In genomic region chr4:89829470-89830138, GRCh38 we compare ENCODE assay signal across 8 cellular contexts. TPM values are rescaled to one million over a fixed set of nuclear protein-coding genes. Genes with fewer than 3 reads are reported as not detected.
DNase-seq lines count a peak whose midpoint lies in the region; ATAC-seq and TF ChIP-seq lines count a peak whose summit lies in the region.

No MANE protein-coding gene starts in this region.

- intact Hi-C loops in CD4-positive, alpha-beta memory T cell (cut with micrococcal nuclease), result no loop called here
- intact Hi-C loops in activated T-helper 2 cell treated with anti-CD3 and anti-CD28 coated beads, Interferon-gamma antibody, Interleukin-2, Interleukin-4, amounts not matched to agents 10 μg/mL and 5 μg/mL and 100 μg/mL, durations not matched to agents 14 hours and 24 hours and 36 hours (cut with micrococcal nuclease), result loop anchor here (10.0 kb wide), 2 partner anchors 355 to 535 kb away; no protein-coding TSS in a partner anchor
- intact Hi-C loops in esophagus squamous epithelium (cut with DNase I) (no loop called here), prostate gland (cut with DNase I) (no loop called here)

- no peaks in the 10 kb centered on the region for H3K9me3 Mint-ChIP-seq in CD4-positive, alpha-beta memory T cell
- H3K9me3 Mint-ChIP-seq in activated T-helper 2 cell treated with anti-CD3 and anti-CD28 coated beads, Interferon-gamma antibody, Interleukin-2, Interleukin-4, amounts not matched to agents 10 μg/mL and 5 μg/mL and 100 μg/mL, durations not matched to agents 14 hours and 24 hours and 36 hours, result no peaks in the 10 kb centered on the region

- peaks cover 0 to 5% of the 10 kb centered on the region in 2 donors for H3K27me3 Mint-ChIP-seq in CD4-positive, alpha-beta memory T cell
- peaks cover 15% of the 10 kb centered on the region for H3K27me3 Mint-ChIP-seq in activated T-helper 2 cell treated with anti-CD3 and anti-CD28 coated beads, Interferon-gamma antibody, Interleukin-2, Interleukin-4, amounts not matched to agents 10 μg/mL and 5 μg/mL and 100 μg/mL, durations not matched to agents 14 hours and 24 hours and 36 hours (ENCODE audit: low read depth)

- no peaks in the 10 kb centered on the region for H3K36me3 ChIP-seq in CD4-positive, alpha-beta memory T cell (ENCODE audit: insufficient read depth, low read length)
- H3K36me3 ChIP-seq in lung (ENCODE audit: control insufficient read depth in 2 of 2, insufficient read depth in 2 of 2, low read length in 2 of 2), result no peaks in the 10 kb centered on the region
- no peaks in the 10 kb centered on the region for H3K36me3 ChIP-seq in esophagus squamous epithelium
- H3K36me3 ChIP-seq in prostate gland, result no peaks in the 10 kb centered on the region

- ATAC-seq in GM19395 (IDR thresholded peaks at IDR 0.05; ENCODE audit: unreplicated experiment) (peak; percentile 97), HG03378 (IDR thresholded peaks at IDR 0.05; ENCODE audit: unreplicated experiment) (peak; percentile 92), lung (ENCODE audit: insufficient read depth, low FRiP score) (peak; percentile 47)

- H3K36me3 Mint-ChIP-seq in CD4-positive, alpha-beta memory T cell, result no peaks in the 10 kb centered on the region
- no peaks in the 10 kb centered on the region for H3K36me3 Mint-ChIP-seq in activated T-helper 2 cell treated with anti-CD3 and anti-CD28 coated beads, Interferon-gamma antibody, Interleukin-2, Interleukin-4, amounts not matched to agents 10 μg/mL and 5 μg/mL and 100 μg/mL, durations not matched to agents 14 hours and 24 hours and 36 hours (ENCODE audit: low read depth)

- no peak overlapping the region for H3K4me3 ChIP-seq in CD4-positive, alpha-beta memory T cell (ENCODE audit: low read length in 2 of 2)
- H3K4me3 ChIP-seq in lung (no peak overlapping the region), esophagus squamous epithelium (no peak overlapping the region), prostate gland (no peak overlapping the region)

- POLR2A ChIA-PET in CD4-positive, alpha-beta memory T cell (lab: Charles Lee; ENCODE audit: partially characterized antibody), result no interaction called here

- H3K4me1 Mint-ChIP-seq in CD4-positive, alpha-beta memory T cell, result peaks cover 10 to 19% (median 15%) of the 10 kb centered on the region in 4 donors
- H3K4me1 Mint-ChIP-seq in activated T-helper 2 cell treated with anti-CD3 and anti-CD28 coated beads, Interferon-gamma antibody, Interleukin-2, Interleukin-4, amounts not matched to agents 10 μg/mL and 5 μg/mL and 100 μg/mL, durations not matched to agents 14 hours and 24 hours and 36 hours (ENCODE audit: low read depth), result peaks cover 13% of the 10 kb centered on the region

- H3K27me3 ChIP-seq in CD4-positive, alpha-beta memory T cell (ENCODE audit: insufficient read depth, low read length), result no peaks in the 10 kb centered on the region
- no peaks in the 10 kb centered on the region for H3K27me3 ChIP-seq in lung (ENCODE audit: control insufficient read depth, insufficient read depth)
- peaks cover 0 to 14% (median 0%) of the 10 kb centered on the region in 4 donors for H3K27me3 ChIP-seq in esophagus squamous epithelium
- H3K27me3 ChIP-seq in prostate gland (replicated peaks; ENCODE audit: insufficient read depth), result no peaks in the 10 kb centered on the region

- CTCF ChIA-PET in CD4-positive, alpha-beta memory T cell (lab: Charles Lee; ENCODE audit: partially characterized antibody), result no interaction called here

- H3K27ac Mint-ChIP-seq in CD4-positive, alpha-beta memory T cell, result peak overlapping the region; percentile 0 to 88 (median 50)
- H3K27ac Mint-ChIP-seq in activated T-helper 2 cell treated with anti-CD3 and anti-CD28 coated beads, Interferon-gamma antibody, Interleukin-2, Interleukin-4, amounts not matched to agents 10 μg/mL and 5 μg/mL and 100 μg/mL, durations not matched to agents 14 hours and 24 hours and 36 hours, result no peak overlapping the region

- no peak overlapping the region for H3K27ac ChIP-seq in CD4-positive, alpha-beta memory T cell (ENCODE audit: low read depth, low read length)
- H3K27ac ChIP-seq in lung (ENCODE audit: low read depth in 1 of 2, low read length in 1 of 2), result no peak overlapping the region
- H3K27ac ChIP-seq in esophagus squamous epithelium, result no peak overlapping the region
- no peak overlapping the region for H3K27ac ChIP-seq in prostate gland

- H3K4me1 ChIP-seq in CD4-positive, alpha-beta memory T cell (ENCODE audit: insufficient read depth, low read length), result peaks cover 8% of the 10 kb centered on the region
- H3K4me1 ChIP-seq in lung (ENCODE audit: control insufficient read depth in 2 of 2, insufficient read depth in 2 of 2, low read length in 2 of 2) (no peaks in the 10 kb centered on the region), esophagus squamous epithelium (peaks cover 0 to 11% (median 5%) of the 10 kb centered on the region in 3 donors), prostate gland (replicated peaks) (no peaks in the 10 kb centered on the region)

- H3K4me3 Mint-ChIP-seq in CD4-positive, alpha-beta memory T cell, result peak overlapping the region; percentile 47 to 77 (median 66)
- H3K4me3 Mint-ChIP-seq in activated T-helper 2 cell treated with anti-CD3 and anti-CD28 coated beads, Interferon-gamma antibody, Interleukin-2, Interleukin-4, amounts not matched to agents 10 μg/mL and 5 μg/mL and 100 μg/mL, durations not matched to agents 14 hours and 24 hours and 36 hours (ENCODE audit: low read depth), result peak overlapping the region; percentile 22

- TF ChIP-seq CTCF in lung (IDR thresholded peaks at IDR 0.05; ENCODE audit: control extremely low read depth, extremely low read depth) (no peak), esophagus squamous epithelium (IDR thresholded peaks at IDR 0.05) (no peak), prostate gland (IDR thresholded peaks at IDR 0.05) (no peak)

- WGBS in lung, 2 donors, result 25 to 41% methylated on average over 7 of the region's 7 CpGs
- WGBS in esophagus squamous epithelium, 2 donors, result 26 to 28% methylated on average over 7 of the region's 7 CpGs
- 52% methylated on average over 7 of the region's 7 CpGs for WGBS in prostate gland

- no peaks in the 10 kb centered on the region for H3K9me3 ChIP-seq in CD4-positive, alpha-beta memory T cell (ENCODE audit: control insufficient read depth in 1 of 2, low read length in 2 of 2)
- H3K9me3 ChIP-seq in lung (ENCODE audit: control insufficient read depth in 2 of 2, insufficient read depth in 1 of 2, low read length in 1 of 2) (no peaks in the 10 kb centered on the region), esophagus squamous epithelium (no peaks in the 10 kb centered on the region), prostate gland (no peaks in the 10 kb centered on the region)

- peak; percentile 45 to 77 (median 56) for DNase-seq in CD4-positive, alpha-beta memory T cell
- peak; percentile 30 for DNase-seq in activated T-helper 2 cell treated with anti-CD3 and anti-CD28 coated beads, Interferon-gamma antibody, Interleukin-2, Interleukin-4, amounts not matched to agents 10 μg/mL and 5 μg/mL and 100 μg/mL, durations not matched to agents 14 hours and 24 hours and 36 hours (ENCODE audit: low spot score)
- DNase-seq in lung (ENCODE audit: low spot score), result no peak
- no peak for DNase-seq in NCI-H1694 (lab: John Stamatoyannopoulos, UW)
- DNase-seq in esophagus squamous epithelium (lab: John Stamatoyannopoulos, UW), result no peak
- no peak for DNase-seq in prostate gland (ENCODE audit: low spot score)

- TF ChIP-seq POLR2A in esophagus squamous epithelium (IDR thresholded peaks at IDR 0.05) (no peak), prostate gland (IDR thresholded peaks at IDR 0.05) (no peak)

RNA-seq across cellular contexts. Expression of gene SNCA, which starts 7.4 kb away (rescaled TPM):
- total RNA-seq in CD4-positive, alpha-beta memory T cell, result 1 to 10 TPM; 1.4 TPM
- 1 to 10 TPM in 1 of 2 donors, under 1 TPM in 1; 0.70 to 1.8 TPM for polyA plus RNA-seq in CD4-positive, alpha-beta memory T cell
- total RNA-seq in activated T-helper 2 cell treated with anti-CD3 and anti-CD28 coated beads, Interferon-gamma antibody, Interleukin-2, Interleukin-4, amounts not matched to agents 10 μg/mL and 5 μg/mL and 100 μg/mL, durations not matched to agents 14 hours and 24 hours and 36 hours, result 0.39 and 0.44 TPM in 2 replicates
- total RNA-seq in lung (10 to 100 TPM; 12.1 to 60.4 TPM), esophagus squamous epithelium (10 to 100 TPM in 1 of 4 donors, 1 to 10 TPM in 2, under 1 TPM in 1; 0.87 to 16.3 (median 5.3) TPM), prostate gland (1 to 10 TPM; 5.6 to 8.7 TPM)
- 10 to 100 TPM in 1 of 2 donors, 1 to 10 TPM in 1; 7.1 to 12.5 TPM for polyA plus RNA-seq in lung

Comparison
In these comparisons a context has a peak if more than half of its experiments do, and no peak if none do; other contexts are left out.
1. DNase-seq: peak in CD4-positive, alpha-beta memory T cell (5 of 5) and activated T-helper 2 cell treated with anti-CD3 and anti-CD28 coated beads, Interferon-gamma antibody, Interleukin-2, Interleukin-4, amounts not matched to agents 10 μg/mL and 5 μg/mL and 100 μg/mL, durations not matched to agents 14 hours and 24 hours and 36 hours (single experiment); none in lung (single experiment), NCI-H1694 (single experiment), esophagus squamous epithelium (single experiment) and prostate gland (single experiment).
2. ATAC-seq: peak in every context shown above with its lines; median percentile 97 in GM19395; 92 in HG03378; 47 in lung.